ENCODE assay signal across 8 cellular contexts in the genomic region with DNA sequence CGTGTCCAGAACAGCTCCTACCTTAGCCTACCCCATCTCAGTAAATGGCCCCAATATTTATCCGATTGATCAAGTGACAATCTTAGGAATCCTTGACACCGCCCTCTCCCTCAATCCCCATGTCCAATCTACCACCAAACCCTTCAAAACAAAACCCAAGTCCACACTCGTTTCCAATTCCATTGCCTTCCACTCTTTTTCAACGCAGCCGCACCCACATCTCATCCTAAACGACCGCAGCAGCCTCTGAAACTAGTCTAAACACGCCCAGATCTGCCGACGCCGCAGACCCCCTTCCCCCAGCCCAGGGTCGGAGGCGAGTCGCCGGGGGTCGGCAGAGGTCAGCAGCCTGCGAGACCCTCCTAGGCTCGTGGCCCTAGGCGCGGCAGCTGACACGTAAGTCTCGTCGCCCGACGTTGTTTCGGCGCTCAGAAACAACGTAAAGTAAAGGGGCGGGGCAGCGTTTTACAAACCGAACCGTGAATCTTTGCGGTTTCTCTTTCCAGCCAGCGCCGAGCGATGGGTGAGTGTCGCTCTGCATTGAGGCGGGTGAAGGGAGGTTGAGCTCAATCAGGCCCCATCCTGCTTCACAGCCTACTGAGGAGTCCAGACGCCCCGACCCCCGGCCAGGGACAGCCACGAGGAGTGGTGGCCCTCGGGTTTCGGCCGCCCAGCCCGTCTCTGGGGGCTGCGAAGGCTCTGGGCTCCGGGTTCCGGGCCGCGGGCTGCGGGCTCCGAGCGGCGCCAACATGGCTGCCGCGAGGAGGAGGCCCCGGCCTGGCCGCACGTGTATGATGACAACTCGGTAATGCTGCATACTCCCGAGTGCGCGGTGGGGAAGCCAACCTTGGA. TPM values are rescaled to one million over a fixed set of nuclear protein-coding genes. Genes with fewer than 3 reads are reported as not detected.
DNase-seq lines count a peak whose midpoint lies in the region; ATAC-seq lines count a peak whose summit lies in the region.

Gene RPS8 (plus strand): TSS at position 463 of the 852 bp plus-strand sequence. CDS start 57 bp downstream, at position 520.

- peaks cover 44% of the 10 kb centered on the region for H3K36me3 ChIP-seq in mesodermal cell (ENCODE audit: control insufficient read depth, insufficient read depth, low read length)

- DNase-seq in Caki2 (ENCODE audit: low read depth) (peak; percentile 88), HUDEP-2 (lab: John Stamatoyannopoulos, UW; ENCODE audit: unreplicated experiment in 76 of 76) (peak in 75 of 76 experiments; percentile 53 to 92 (median 82)), NOMO-1 treated with dmso at 0.1 percent for 144 hours (lab: John Stamatoyannopoulos, UW; ENCODE audit: unreplicated experiment) (peak; percentile 88)
- peak; percentile 68 for DNase-seq in activated CD8-positive, alpha-beta memory T cell treated with anti-CD3 and anti-CD28 coated beads, Interleukin-2, amount 50 U/mL, for 1 hour (ENCODE audit: extremely low read depth)
- DNase-seq in stimulated activated CD8-positive, alpha-beta memory T cell treated with anti-CD3 and anti-CD28 coated beads, Interleukin-15, amount 100 ng/mL, for 24 hours (ENCODE audit: low read depth), result peak; percentile 75

- 1% methylated on average over 64 of the region's 65 CpGs for WGBS in mesodermal cell (ENCODE audit: insufficient coverage in 2 of 2), 2 experiments

- H3K4me1 ChIP-seq in mesodermal cell (ENCODE audit: control insufficient read depth, insufficient read depth, low read length, poor library complexity, severe bottlenecking), result peaks cover 14% of the 10 kb centered on the region

- peak within 1 kb of the TSS; percentile 97 for H3K27ac ChIP-seq in mesodermal cell (ENCODE audit: low read depth, low read length, severe bottlenecking)

- in situ Hi-C loops in Caki2 (cut with HindIII; ENCODE audit: low pct_unique_long_range_greater_than_20kb, low sequenced_read_pairs) (no loop called here), endometrial microvascular endothelial cells (cut with HindIII; ENCODE audit: inconsistent ontology term, low pct_unique_long_range_greater_than_20kb, low sequenced_read_pairs) (no loop called here)

- H3K4me3 ChIP-seq in mesodermal cell (ENCODE audit: extremely low read depth, insufficient read depth, low read length, poor library complexity, severe bottlenecking), result peak within 1 kb of the TSS; percentile 94

- no peaks in the 10 kb centered on the region for H3K9me3 ChIP-seq in mesodermal cell (ENCODE audit: control insufficient read depth, low read length)

- peak; percentile 76 for ATAC-seq in GM21381 (IDR thresholded peaks at IDR 0.05; ENCODE audit: unreplicated experiment)

RNA-seq across cellular contexts. Expression of gene RPS8, which starts in this region (rescaled TPM):
- total RNA-seq in Caki2 (2014; rRNA removed; shearing (Covaris generic); ENCODE audit: low replicate concordance), result 1,783 and 1,946 TPM in 2 replicates
- 2,081 TPM for total RNA-seq in endometrial microvascular endothelial cells (ENCODE audit: inconsistent ontology term)
- 2,510 TPM for polyA plus RNA-seq in mesodermal cell (2013, experiment 1 of 2)
- 2,640 TPM for polyA plus RNA-seq in mesodermal cell (2013, experiment 2 of 2)

Comparison
In these comparisons a context has a peak if more than half of its experiments do, and no peak if none do; other contexts are left out.
1. Peak in every context shown above with its lines: DNase-seq, ATAC-seq, H3K4me3 ChIP-seq and H3K27ac ChIP-seq.